Comparison of ENCODE assay signal across 18 cellular contexts in the genomic region with DNA sequence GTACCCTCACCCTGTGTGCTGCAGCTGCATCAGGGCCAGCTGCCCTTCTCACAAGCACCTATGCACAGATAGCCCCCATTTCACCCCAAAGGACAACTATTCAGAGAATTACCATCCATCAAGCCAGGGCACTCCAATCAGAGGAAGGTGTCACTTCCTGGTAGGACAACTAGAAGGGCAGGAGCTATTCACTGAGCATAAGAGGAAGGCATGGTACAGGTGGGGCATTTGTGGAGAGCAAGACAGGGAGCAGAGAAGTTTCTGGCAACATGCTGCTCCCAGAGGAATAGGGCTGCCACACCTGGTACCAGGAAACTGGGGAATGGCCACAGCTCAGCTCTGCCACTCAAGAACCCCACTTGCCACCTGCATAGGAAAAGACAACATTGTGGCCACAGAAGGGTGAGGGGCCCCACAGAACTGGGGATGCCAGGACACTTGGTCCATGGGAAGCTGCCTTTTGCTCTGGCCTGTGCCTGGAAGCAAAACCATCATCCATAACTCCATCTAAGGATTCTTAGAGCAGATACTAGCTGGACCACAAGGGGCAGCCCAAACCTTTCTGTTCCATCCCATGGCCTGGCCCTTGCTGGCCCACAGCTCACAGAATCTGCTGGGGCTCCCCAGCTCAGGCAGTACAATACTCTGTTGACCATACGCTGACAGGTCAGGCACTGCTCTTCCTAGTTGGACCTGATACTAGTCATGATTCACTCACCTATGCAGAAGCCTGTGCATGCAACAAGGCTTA. TPM values are rescaled to one million over a fixed set of nuclear protein-coding genes. Genes with fewer than 3 reads are reported as not detected.
"Had no signal": no experiment of that assay in that cellular context is flagged by ENCODE, and none has a peak within 500 bp of the region (broad histone marks: within the 10 kb centered on the region; RNA-seq: fewer than 3 reads in every experiment).

No MANE protein-coding gene starts in this region.

RNA-seq across cellular contexts. Expression of gene NPY4R, which starts 25.8 kb away (rescaled TPM):
- total RNA-seq: activated B cell treated with CpG ODN at 0.5 μM for 24 hours; activated CD8-positive, alpha-beta memory T cell treated with anti-CD3 and anti-CD28 coated beads for 36 hours; activated CD8-positive, alpha-beta memory T cell treated with anti-CD3 and anti-CD28 coated beads, Interleukin-2, amount 10 ng/mL, durations not matched to agents 7 days and 5 days; activated CD8-positive, alpha-beta T cell treated with anti-CD3 and anti-CD28 coated beads for 36 hours; activated naive CD4-positive, alpha-beta T cell treated with anti-CD3 and anti-CD28 coated beads for 36 hours; activated naive CD8-positive, alpha-beta T cell treated with anti-CD3 and anti-CD28 coated beads for 36 hours; activated T-helper 1 cell treated with anti-CD3 and anti-CD28 coated beads, Interleukin-12 subunit alpha, Interleukin-12 subunit beta, Interleukin-2, Interleukin-4 antibody, amounts not matched to agents 30 ng/mL and 10 ng/mL and 1 ng/mL, durations not matched to agents 14 hours and 24 hours and 36 hours; activated T-helper 2 cell treated with anti-CD3 and anti-CD28 coated beads, Interferon-gamma antibody, Interleukin-2, Interleukin-4, amounts not matched to agents 10 μg/mL and 5 μg/mL and 100 μg/mL, durations not matched to agents 14 hours and 24 hours and 36 hours; aorta; body of pancreas; dermis microvascular lymphatic vessel endothelial cell; epithelial cell of proximal tubule; esophagus muscularis mucosa; gastroesophageal sphincter; glomerular endothelial cell; heart right ventricle; T-cell; T-helper 2 cell treated with Interferon-gamma antibody and Interleukin-4, amounts not matched to agents 100 ng/mL and 5 ng/mL, for 36 hours had no signal
- polyA plus RNA-seq: aorta, heart right ventricle had no signal
